Comparison of ENCODE assay signal across 8 cellular contexts in the genomic region with DNA sequence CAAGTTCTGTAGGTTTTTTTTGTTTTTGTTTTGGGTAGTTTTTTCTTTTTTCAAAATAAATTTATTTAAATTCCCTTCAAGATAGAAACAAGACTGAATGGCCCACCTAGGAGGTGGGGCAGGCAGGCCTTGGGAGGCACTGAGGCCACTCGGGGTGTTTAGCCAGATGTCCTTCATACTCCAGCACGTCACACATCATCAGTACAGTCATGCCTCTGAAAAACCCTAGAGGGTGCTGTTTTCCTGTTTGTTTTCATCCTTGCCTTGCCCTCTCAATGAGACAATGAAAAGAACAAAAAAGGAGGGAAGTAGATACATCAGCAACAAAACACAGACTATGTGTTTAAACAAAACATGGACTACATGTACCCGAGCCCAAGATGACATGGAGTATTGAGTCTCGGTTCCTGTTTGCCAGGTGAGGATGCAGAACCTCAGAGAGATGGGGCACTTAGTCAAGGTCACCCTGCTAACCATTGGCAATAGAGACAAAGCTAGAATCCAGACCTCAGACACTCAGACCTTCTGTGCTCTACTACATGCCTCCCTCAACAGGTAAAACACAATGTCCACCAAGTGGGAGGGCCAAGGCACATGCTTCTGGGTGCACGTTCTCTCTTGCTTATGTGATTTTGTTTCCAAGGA. TPM values are rescaled to one million over a fixed set of nuclear protein-coding genes. Genes with fewer than 3 reads are reported as not detected.
DNase-seq lines count a peak whose midpoint lies in the region; ATAC-seq and TF ChIP-seq lines count a peak whose summit lies in the region.

No MANE protein-coding gene starts in this region.

- peak in 1 of 3 experiments; percentile 49 for TF ChIP-seq CTCF in vagina (IDR thresholded peaks at IDR 0.05)

- H3K4me1 ChIP-seq in vagina: peaks cover 13% of the 10 kb centered on the region

- no peak overlapping the region for H3K4me3 Mint-ChIP-seq in memory B cell

- H3K27ac ChIP-seq in vagina: no peak overlapping the region

- DNase-seq in DMS153 treated with DMSO at 0.1 percent for 48 hours (lab: John Stamatoyannopoulos, UW; ENCODE audit: unreplicated experiment) (peak; percentile 58), NOMO-1 treated with dmso at 0.1 percent for 144 hours (lab: John Stamatoyannopoulos, UW; ENCODE audit: unreplicated experiment) (peak; percentile 48), dermis blood vessel endothelial cell (peak; percentile 74), memory B cell (ENCODE audit: low spot score in 2 of 2) (no peak), vagina (ENCODE audit: extremely low spot score in 2 of 2) (no peak)

- H3K27me3 Mint-ChIP-seq in memory B cell: peaks cover 7% of the 10 kb centered on the region

- intact Hi-C loops in vagina (cut with DNase I): no loop called here

- no peaks in the 10 kb centered on the region for H3K27me3 ChIP-seq in vagina

- H3K27ac Mint-ChIP-seq in memory B cell: no peak overlapping the region

- peak; percentile 77 for ATAC-seq in GM19023 (IDR thresholded peaks at IDR 0.05; ENCODE audit: unreplicated experiment)
- ATAC-seq in HG03432 (IDR thresholded peaks at IDR 0.05; ENCODE audit: unreplicated experiment): peak; percentile 90
- ATAC-seq in memory B cell (ENCODE audit: low read depth): peak; percentile 46
- no peak for ATAC-seq in HG03565 (IDR thresholded peaks at IDR 0.05; ENCODE audit: unreplicated experiment)

- no peak overlapping the region for H3K4me3 ChIP-seq in vagina

- H3K9me3 Mint-ChIP-seq in memory B cell: no peaks in the 10 kb centered on the region

- H3K36me3 Mint-ChIP-seq in memory B cell: no peaks in the 10 kb centered on the region

- H3K9me3 ChIP-seq in vagina: no peaks in the 10 kb centered on the region

- H3K36me3 ChIP-seq in vagina: no peaks in the 10 kb centered on the region

- H3K4me1 Mint-ChIP-seq in memory B cell: no peaks in the 10 kb centered on the region

- TF ChIP-seq POLR2A in vagina (IDR thresholded peaks at IDR 0.05): no peak

RNA-seq across cellular contexts. Expression of a gene that starts 26.8 kb away (rescaled TPM):
- total RNA-seq in dermis blood vessel endothelial cell: under 0.01 and 0.09 TPM in 2 replicates
- 3.4 TPM for total RNA-seq in vagina

Comparison
In these comparisons a context has a peak if more than half of its experiments do, and no peak if none do; other contexts are left out.
1. DNase-seq: peak in DMS153 treated with DMSO at 0.1 percent for 48 hours (single experiment), NOMO-1 treated with dmso at 0.1 percent for 144 hours (single experiment) and dermis blood vessel endothelial cell (single experiment); none in memory B cell (0 of 2) and vagina (0 of 2).